2 cellular contexts compared by ENCODE assay signal in the genomic region with DNA sequence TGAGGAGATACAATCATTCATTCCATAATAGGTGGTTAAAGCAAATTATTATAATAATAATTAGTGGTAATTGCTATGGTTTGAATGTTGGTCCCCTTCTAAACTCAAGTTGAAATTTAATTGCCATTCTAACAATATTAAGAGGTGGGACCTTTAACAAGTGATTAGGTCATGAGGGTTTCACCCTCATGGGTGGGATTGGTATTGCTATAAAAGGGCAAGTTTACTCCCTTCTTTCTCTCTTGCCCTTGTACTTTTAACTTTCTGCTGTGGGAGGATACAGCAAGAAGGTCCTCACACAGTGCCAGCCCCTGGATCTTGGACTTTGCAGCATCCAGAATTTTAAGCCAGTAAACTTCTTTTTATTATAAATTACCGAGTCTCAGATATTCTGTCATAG.
TF ChIP-seq lines count a peak whose summit lies in the region.

No MANE protein-coding gene starts in this region.

TF ChIP-seq in SK-N-SH, 30 proteins besides CTCF, POLR2A, EP300 and RAD21 (continued from another document):
- TF ChIP-seq CHD2 (IDR thresholded peaks at IDR 0.05; ENCODE audit: low read length, partially characterized antibody) (no peak), TAF1 (IDR thresholded peaks at IDR 0.05; ENCODE audit: borderline replicate concordance, low read depth, low read length) (no peak), NFIC (IDR thresholded peaks at IDR 0.05; ENCODE audit: borderline replicate concordance) (no peak), PBX3 (IDR thresholded peaks at IDR 0.05) (no peak)
- TF ChIP-seq, protein P1, sequence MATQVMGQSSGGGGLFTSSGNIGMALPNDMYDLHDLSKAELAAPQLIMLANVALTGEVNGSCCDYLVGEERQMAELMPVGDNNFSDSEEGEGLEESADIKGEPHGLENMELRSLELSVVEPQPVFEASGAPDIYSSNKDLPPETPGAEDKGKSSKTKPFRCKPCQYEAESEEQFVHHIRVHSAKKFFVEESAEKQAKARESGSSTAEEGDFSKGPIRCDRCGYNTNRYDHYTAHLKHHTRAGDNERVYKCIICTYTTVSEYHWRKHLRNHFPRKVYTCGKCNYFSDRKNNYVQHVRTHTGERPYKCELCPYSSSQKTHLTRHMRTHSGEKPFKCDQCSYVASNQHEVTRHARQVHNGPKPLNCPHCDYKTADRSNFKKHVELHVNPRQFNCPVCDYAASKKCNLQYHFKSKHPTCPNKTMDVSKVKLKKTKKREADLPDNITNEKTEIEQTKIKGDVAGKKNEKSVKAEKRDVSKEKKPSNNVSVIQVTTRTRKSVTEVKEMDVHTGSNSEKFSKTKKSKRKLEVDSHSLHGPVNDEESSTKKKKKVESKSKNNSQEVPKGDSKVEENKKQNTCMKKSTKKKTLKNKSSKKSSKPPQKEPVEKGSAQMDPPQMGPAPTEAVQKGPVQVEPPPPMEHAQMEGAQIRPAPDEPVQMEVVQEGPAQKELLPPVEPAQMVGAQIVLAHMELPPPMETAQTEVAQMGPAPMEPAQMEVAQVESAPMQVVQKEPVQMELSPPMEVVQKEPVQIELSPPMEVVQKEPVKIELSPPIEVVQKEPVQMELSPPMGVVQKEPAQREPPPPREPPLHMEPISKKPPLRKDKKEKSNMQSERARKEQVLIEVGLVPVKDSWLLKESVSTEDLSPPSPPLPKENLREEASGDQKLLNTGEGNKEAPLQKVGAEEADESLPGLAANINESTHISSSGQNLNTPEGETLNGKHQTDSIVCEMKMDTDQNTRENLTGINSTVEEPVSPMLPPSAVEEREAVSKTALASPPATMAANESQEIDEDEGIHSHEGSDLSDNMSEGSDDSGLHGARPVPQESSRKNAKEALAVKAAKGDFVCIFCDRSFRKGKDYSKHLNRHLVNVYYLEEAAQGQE (IDR thresholded peaks at IDR 0.05; ENCODE audit: low read depth, low read length), result no peak
- TF ChIP-seq, protein P2, sequence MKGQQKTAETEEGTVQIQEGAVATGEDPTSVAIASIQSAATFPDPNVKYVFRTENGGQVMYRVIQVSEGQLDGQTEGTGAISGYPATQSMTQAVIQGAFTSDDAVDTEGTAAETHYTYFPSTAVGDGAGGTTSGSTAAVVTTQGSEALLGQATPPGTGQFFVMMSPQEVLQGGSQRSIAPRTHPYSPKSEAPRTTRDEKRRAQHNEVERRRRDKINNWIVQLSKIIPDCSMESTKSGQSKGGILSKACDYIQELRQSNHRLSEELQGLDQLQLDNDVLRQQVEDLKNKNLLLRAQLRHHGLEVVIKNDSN (IDR thresholded peaks at IDR 0.05; ENCODE audit: borderline replicate concordance, low read depth), result no peak

TF ChIP-seq in SK-N-SH treated with all-trans-retinoic acid at 6 μM for 48 hours, 23 proteins besides CTCF, POLR2A, EP300 and RAD21 (continued from another document):
- TF ChIP-seq TCF4 (CRISPR knock-in tag; IDR thresholded peaks at IDR 0.05; ENCODE audit: borderline replicate concordance), result no peak
- no peak for TF ChIP-seq OSR1 (CRISPR knock-in tag; IDR thresholded peaks at IDR 0.05)
- no peak for TF ChIP-seq ZNF70 (CRISPR knock-in tag; IDR thresholded peaks at IDR 0.05)
- TF ChIP-seq GLIS3 (CRISPR knock-in tag; IDR thresholded peaks at IDR 0.05), result no peak
- TF ChIP-seq TOX (CRISPR knock-in tag; IDR thresholded peaks at IDR 0.05; ENCODE audit: borderline replicate concordance), result no peak
- TF ChIP-seq CSDC2 (CRISPR knock-in tag; IDR thresholded peaks at IDR 0.05), result no peak
- no peak for TF ChIP-seq POU6F1 (CRISPR knock-in tag; IDR thresholded peaks at IDR 0.05; ENCODE audit: borderline replicate concordance, low read depth)
- TF ChIP-seq ISL1 (CRISPR knock-in tag; IDR thresholded peaks at IDR 0.05), result no peak
- TF ChIP-seq ZC3H10 (CRISPR knock-in tag; IDR thresholded peaks at IDR 0.05), result no peak
- TF ChIP-seq, protein P3, sequence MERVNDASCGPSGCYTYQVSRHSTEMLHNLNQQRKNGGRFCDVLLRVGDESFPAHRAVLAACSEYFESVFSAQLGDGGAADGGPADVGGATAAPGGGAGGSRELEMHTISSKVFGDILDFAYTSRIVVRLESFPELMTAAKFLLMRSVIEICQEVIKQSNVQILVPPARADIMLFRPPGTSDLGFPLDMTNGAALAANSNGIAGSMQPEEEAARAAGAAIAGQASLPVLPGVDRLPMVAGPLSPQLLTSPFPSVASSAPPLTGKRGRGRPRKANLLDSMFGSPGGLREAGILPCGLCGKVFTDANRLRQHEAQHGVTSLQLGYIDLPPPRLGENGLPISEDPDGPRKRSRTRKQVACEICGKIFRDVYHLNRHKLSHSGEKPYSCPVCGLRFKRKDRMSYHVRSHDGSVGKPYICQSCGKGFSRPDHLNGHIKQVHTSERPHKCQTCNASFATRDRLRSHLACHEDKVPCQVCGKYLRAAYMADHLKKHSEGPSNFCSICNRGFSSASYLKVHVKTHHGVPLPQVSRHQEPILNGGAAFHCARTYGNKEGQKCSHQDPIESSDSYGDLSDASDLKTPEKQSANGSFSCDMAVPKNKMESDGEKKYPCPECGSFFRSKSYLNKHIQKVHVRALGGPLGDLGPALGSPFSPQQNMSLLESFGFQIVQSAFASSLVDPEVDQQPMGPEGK (CRISPR knock-in tag; IDR thresholded peaks at IDR 0.05; ENCODE audit: borderline replicate concordance), result no peak
TF ChIP-seq in SK-N-SH treated with all-trans-retinoic acid at 6 μM for 48 hours: peak in this region for 0.
